In genomic region chr1:209978721-209979120, GRCh38 we compare ENCODE assay signal across 3 cellular contexts. TPM values are rescaled to one million over a fixed set of nuclear protein-coding genes. Genes with fewer than 3 reads are reported as not detected.
"Had no signal": no experiment of that assay in that cellular context is flagged by ENCODE, and none has a peak within 500 bp of the region (broad histone marks: within the 10 kb centered on the region; RNA-seq: fewer than 3 reads in every experiment).

No MANE protein-coding gene starts in this region.

RNA-seq across cellular contexts. Expression of gene SYT14, which starts 40.7 kb away (rescaled TPM):
- total RNA-seq: HepG2, OCI-LY7, T-cell had no signal
- polyA plus RNA-seq: HepG2 had no signal
